8 cellular contexts compared by ENCODE assay signal in genomic region chr16:28802235-28803019, GRCh38. TPM values are rescaled to one million over a fixed set of nuclear protein-coding genes. Genes with fewer than 3 reads are reported as not detected.
DNase-seq lines count a peak whose midpoint lies in the region; ATAC-seq, FAIRE-seq and TF ChIP-seq lines count a peak whose summit lies in the region.
"Not testable (repeated sequence)": the region's sequence is repeated elsewhere in the genome, so short reads cannot be mapped to it uniquely, and the experiment has no call there.

No MANE protein-coding gene starts in this region.

- H3K27ac Mint-ChIP-seq in activated CD4-positive, alpha-beta memory T cell treated with anti-CD3 and anti-CD28 coated beads, Interleukin-2, amount 10 ng/mL, durations not matched to agents 7 days and 5 days; brain: not testable (repeated sequence)

- CTCF ChIA-PET in activated CD4-positive, alpha-beta memory T cell treated with anti-CD3 and anti-CD28 coated beads, Interleukin-2, amount 10 ng/mL, durations not matched to agents 7 days and 5 days (lab: Charles Lee): not testable (repeated sequence)

- peak; percentile 68 for TF ChIP-seq CTCF in GM13976 (IDR thresholded peaks at IDR 0.05; ENCODE audit: borderline replicate concordance, control extremely low read depth, extremely low read depth, insufficient read depth, missing control alignments)
- TF ChIP-seq CTCF in brain (conservative IDR thresholded peaks at IDR 0.05): peak; percentile 39 to 46
- TF ChIP-seq CTCF in suprapubic skin (IDR thresholded peaks at IDR 0.05): not testable (repeated sequence)

- H3K36me3 Mint-ChIP-seq in activated CD4-positive, alpha-beta memory T cell treated with anti-CD3 and anti-CD28 coated beads, Interleukin-2, amount 10 ng/mL, durations not matched to agents 7 days and 5 days (ENCODE audit: low read depth); brain: not testable (repeated sequence)

- 72% methylated on average over 5 of the region's 13 CpGs for WGBS in suprapubic skin

- H3K27me3 Mint-ChIP-seq in activated CD4-positive, alpha-beta memory T cell treated with anti-CD3 and anti-CD28 coated beads, Interleukin-2, amount 10 ng/mL, durations not matched to agents 7 days and 5 days; brain: not testable (repeated sequence)

- FAIRE-seq in RCC 7860 (lab: Jason Lieb, UNC): peak; percentile 52

- not testable (repeated sequence) for H3K9me3 ChIP-seq in suprapubic skin

- H3K4me3 ChIP-seq in suprapubic skin: not testable (repeated sequence)

- not testable (repeated sequence) for DNase-seq in GM13976 (ENCODE audit: low spot score)
- DNase-seq in RCC 7860 (ENCODE audit: low spot score) (peak; percentile 76), hypothalamus (lab: John Stamatoyannopoulos, UW) (peak in 27 of 51 donors; percentile 0 to 80 (median 30)), retina (peak; percentile 37), suprapubic skin (ENCODE audit: low spot score in 2 of 2) (peak; percentile 60 to 83)
- DNase-seq in activated CD4-positive, alpha-beta memory T cell treated with anti-CD3 and anti-CD28 coated beads, Interleukin-2, amount 10 ng/mL, durations not matched to agents 7 days and 5 days: peak; percentile 69

- POLR2A ChIA-PET in activated CD4-positive, alpha-beta memory T cell treated with anti-CD3 and anti-CD28 coated beads, Interleukin-2, amount 10 ng/mL, durations not matched to agents 7 days and 5 days (lab: Charles Lee): not testable (repeated sequence)

- H3K27ac ChIP-seq in suprapubic skin: not testable (repeated sequence)

- H3K27me3 ChIP-seq in suprapubic skin: not testable (repeated sequence)

- not testable (repeated sequence) for H3K4me1 Mint-ChIP-seq in activated CD4-positive, alpha-beta memory T cell treated with anti-CD3 and anti-CD28 coated beads, Interleukin-2, amount 10 ng/mL, durations not matched to agents 7 days and 5 days; brain

- TF ChIP-seq EP300 in suprapubic skin (IDR thresholded peaks at IDR 0.05): not testable (repeated sequence)

- TF ChIP-seq POLR2A in suprapubic skin (IDR thresholded peaks at IDR 0.05): not testable (repeated sequence)

- in situ Hi-C loops in GM13976 (cut with MboI; ENCODE audit: low sequenced_read_pairs, unreplicated experiment): not testable (repeated sequence)

- H3K4me1 ChIP-seq in suprapubic skin: not testable (repeated sequence)

- H3K36me3 ChIP-seq in suprapubic skin: not testable (repeated sequence)

- peak; percentile 72 for ATAC-seq in HG03354 (IDR thresholded peaks at IDR 0.05; ENCODE audit: poor library complexity, severe bottlenecking, unreplicated experiment)

- H3K9me3 Mint-ChIP-seq in activated CD4-positive, alpha-beta memory T cell treated with anti-CD3 and anti-CD28 coated beads, Interleukin-2, amount 10 ng/mL, durations not matched to agents 7 days and 5 days; brain: not testable (repeated sequence)

- peak overlapping the region; percentile 63 for H3K4me3 Mint-ChIP-seq in activated CD4-positive, alpha-beta memory T cell treated with anti-CD3 and anti-CD28 coated beads, Interleukin-2, amount 10 ng/mL, durations not matched to agents 7 days and 5 days
- peak overlapping the region; percentile 70 to 81 (median 76) for H3K4me3 Mint-ChIP-seq in brain

RNA-seq across cellular contexts. Expression of gene ATXN2L, which starts 20.4 kb away (rescaled TPM):
- total RNA-seq in activated CD4-positive, alpha-beta memory T cell treated with anti-CD3 and anti-CD28 coated beads, Interleukin-2, amount 10 ng/mL, durations not matched to agents 7 days and 5 days: 100 to 1,000 TPM; 255 to 267 TPM
- 225 TPM for polyA plus RNA-seq in brain (ENCODE audit: insufficient read depth, low read depth, low replicate concordance)
- total RNA-seq in suprapubic skin: 100 to 1,000 TPM in 3 of 4 donors, 10 to 100 TPM in 1; 88.5 to 236 (median 148) TPM

RNA-seq across cellular contexts. Expression of gene TUFM, which starts 43.7 kb away (rescaled TPM):
- total RNA-seq in activated CD4-positive, alpha-beta memory T cell treated with anti-CD3 and anti-CD28 coated beads, Interleukin-2, amount 10 ng/mL, durations not matched to agents 7 days and 5 days: 100 to 1,000 TPM; 107 TPM
- 286 TPM for polyA plus RNA-seq in brain (ENCODE audit: insufficient read depth, low read depth, low replicate concordance)
- 100 to 1,000 TPM in 3 of 4 donors, 10 to 100 TPM in 1; 83.0 to 121 (median 107) TPM for total RNA-seq in suprapubic skin

RNA-seq across cellular contexts. Expression of gene NPIPB9, which starts 50.8 kb away (rescaled TPM):
- 1 to 10 TPM; 1.7 to 2.7 TPM for total RNA-seq in activated CD4-positive, alpha-beta memory T cell treated with anti-CD3 and anti-CD28 coated beads, Interleukin-2, amount 10 ng/mL, durations not matched to agents 7 days and 5 days
- polyA plus RNA-seq in brain (ENCODE audit: insufficient read depth, low read depth, low replicate concordance): not detected
- 1 to 10 TPM; 3.3 to 9.5 (median 6.1) TPM for total RNA-seq in suprapubic skin
